ENCODE assay signal across 32 cellular contexts in the genomic region with DNA sequence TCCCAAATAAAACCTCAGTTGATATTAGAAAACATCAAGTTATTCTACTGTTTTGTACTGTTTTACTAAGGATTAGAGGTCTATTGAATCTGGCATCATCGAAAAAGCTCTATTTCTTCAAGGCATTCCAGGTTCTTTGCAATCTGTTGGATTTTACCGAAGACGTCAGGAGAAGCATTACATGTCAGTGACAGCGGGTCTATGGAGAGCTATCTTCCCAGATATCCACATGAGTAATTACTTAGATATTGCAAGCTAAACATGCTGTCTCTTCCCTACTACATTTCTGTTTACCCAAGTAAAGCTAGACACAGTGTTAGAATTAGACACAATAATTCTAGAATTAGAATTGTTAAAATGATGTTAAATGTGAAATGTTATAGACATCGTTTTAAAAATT. TPM values are rescaled to one million over a fixed set of nuclear protein-coding genes. Genes with fewer than 3 reads are reported as not detected.
DNase-seq lines count a peak whose midpoint lies in the region; ATAC-seq, FAIRE-seq and TF ChIP-seq lines count a peak whose summit lies in the region.
"Had no signal": no experiment of that assay in that cellular context is flagged by ENCODE, and none has a peak within 500 bp of the region (broad histone marks: within the 10 kb centered on the region; RNA-seq: fewer than 3 reads in every experiment).

No MANE protein-coding gene starts in this region.

- TF ChIP-seq EP300 in A549 (IDR thresholded peaks at IDR 0.05), result no peak
- TF ChIP-seq EP300 in sigmoid colon (IDR thresholded peaks at IDR 0.05), result no peak

- peak; percentile 73 to 96; a peak in 5 of 6 replicates for ATAC-seq in A549
- no peak for ATAC-seq in GM19467 (IDR thresholded peaks at IDR 0.05; ENCODE audit: unreplicated experiment)
- ATAC-seq: GM12878 had no signal

- 12% methylated on average over 5 of the region's 5 CpGs for WGBS in A549 (ENCODE audit: missing lambda C conversion rate)
- 48% methylated on average over 5 of the region's 5 CpGs for WGBS in smooth muscle cell (ENCODE audit: low lambda C conversion rate)
- 79 to 83% methylated on average over 5 of the region's 5 CpGs for WGBS in sigmoid colon, 2 donors

- POLR2A ChIA-PET in A549 (lab: Yijun Ruan, JAX), result interaction anchor here (0.6 kb wide), 1 partner anchor 61 kb away, joined by 11 read pairs; no protein-coding TSS in a partner anchor

- H3K4me2 ChIP-seq in A549, result peak overlapping the region; percentile 63
- peak overlapping the region; percentile 61 for H3K4me2 ChIP-seq in smooth muscle cell
- H3K4me2 ChIP-seq: BLaER1 had no signal

- H3F3A ChIP-seq in smooth muscle cell (ENCODE audit: low read depth), result no peaks in the 10 kb centered on the region

- H3K9ac ChIP-seq in smooth muscle cell (ENCODE audit: low read depth), result no peak overlapping the region
- H3K9ac ChIP-seq: BLaER1 had no signal

- DNase-seq in A549 (ENCODE audit: low read depth in 1 of 2, low spot score in 1 of 2) (peak in 1 of 2 experiments; percentile 76), RPMI7951 (ENCODE audit: low read depth) (peak; percentile 14), fibroblast of villous mesenchyme (ENCODE audit: low read depth) (peak; percentile 1), smooth muscle cell (lab: John Stamatoyannopoulos, UW; ENCODE audit: unreplicated experiment) (no peak), sigmoid colon (no peak)
- DNase-seq in activated effector memory CD4-positive, alpha-beta T cell treated with Interleukin-2 at 50 U/mL for 16 hours, result no peak
- DNase-seq: ACHN; BE2C; C1 segment of cervical spinal cord; CD4-positive, alpha-beta memory T cell; CD4-positive, CD25-positive, alpha-beta regulatory T cell; CD8-positive, alpha-beta memory T cell; COR-L47; DMS 273 treated with DMSO at 0.1 percent for 48 hours; DMS153; DMS53; DMS79; DND-41; EL; GDM1 had no signal

- H3K79me2 ChIP-seq in smooth muscle cell (ENCODE audit: low read depth), result no peaks in the 10 kb centered on the region

- H3K4me3 ChIP-seq in A549 (no peak overlapping the region), fibroblast of villous mesenchyme (ENCODE audit: low read depth, low read length) (no peak overlapping the region), smooth muscle cell (no peak overlapping the region), sigmoid colon (no peak overlapping the region)
- H3K4me3 ChIP-seq: BLaER1, GM12878 had no signal

- no peaks in the 10 kb centered on the region for H4K20me1 ChIP-seq in smooth muscle cell (ENCODE audit: low read depth)
- H4K20me1 ChIP-seq: BLaER1 had no signal

- intact Hi-C loops in sigmoid colon (cut with DNase I), result no loop called here

- H3K9me3 ChIP-seq in A549, result no peaks in the 10 kb centered on the region
- no peaks in the 10 kb centered on the region for H3K9me3 ChIP-seq in smooth muscle cell (replicated peaks; ENCODE audit: low read depth)
- H3K9me3 ChIP-seq in sigmoid colon, result no peaks in the 10 kb centered on the region
- H3K9me3 ChIP-seq: BE2C, BLaER1 had no signal

- H3K27me3 ChIP-seq in smooth muscle cell (ENCODE audit: low read depth) (no peaks in the 10 kb centered on the region), sigmoid colon (no peaks in the 10 kb centered on the region)
- H3K27me3 ChIP-seq: BE2C, BLaER1 had no signal

- CTCF ChIA-PET in A549 (lab: Yijun Ruan, JAX), result interaction anchor here (1.5 to 5.1 kb wide), 2 partner anchors 10 to 36 kb away, joined by 4 to 22 read pairs; no protein-coding TSS in a partner anchor

- peak; percentile 70 for FAIRE-seq in A549 (lab: Jason Lieb, UNC)
- FAIRE-seq: GM12878, GM12892, GM18507 had no signal

- no peak overlapping the region for H2AFZ ChIP-seq in smooth muscle cell (ENCODE audit: low read depth)

- TF ChIP-seq CTCF in A549 (IDR thresholded peaks at IDR 0.05) (no peak), fibroblast of villous mesenchyme (IDR thresholded peaks at IDR 0.05; ENCODE audit: insufficient read depth, low read depth, low read length) (no peak), smooth muscle cell (IDR thresholded peaks at IDR 0.05; ENCODE audit: borderline replicate concordance, insufficient read depth, poor library complexity, severe bottlenecking) (no peak), sigmoid colon (IDR thresholded peaks at IDR 0.05) (no peak)

- H3K27ac ChIP-seq in A549 (peak overlapping the region; percentile 13 to 53; a peak in 3 of 6 replicates), smooth muscle cell (ENCODE audit: low read depth) (no peak overlapping the region), sigmoid colon (no peak overlapping the region)
- H3K27ac ChIP-seq: 22Rv1, BLaER1 had no signal

- TF ChIP-seq POLR2A in A549 (IDR thresholded peaks at IDR 0.05; ENCODE audit: low read length) (no peak), sigmoid colon (IDR thresholded peaks at IDR 0.05) (no peak)

- no peaks in the 10 kb centered on the region for H3K36me3 ChIP-seq in smooth muscle cell (ENCODE audit: low read depth)
- no peaks in the 10 kb centered on the region for H3K36me3 ChIP-seq in sigmoid colon
- H3K36me3 ChIP-seq: BE2C, BLaER1 had no signal

- TF ChIP-seq RAD21 in A549 (conservative IDR thresholded peaks at IDR 0.05 in 1 of 2, IDR thresholded peaks at IDR 0.05 in 1 of 2), result no peak

- H3K4me1 ChIP-seq in A549, result peaks cover 27% of the 10 kb centered on the region
- H3K4me1 ChIP-seq in smooth muscle cell (ENCODE audit: low read depth), result no peaks in the 10 kb centered on the region
- H3K4me1 ChIP-seq in sigmoid colon, result no peaks in the 10 kb centered on the region
- H3K4me1 ChIP-seq: BE2C, BLaER1 had no signal

TF ChIP-seq in A549, 52 proteins besides CTCF, POLR2A, EP300 and RAD21:
- TF ChIP-seq EHF (CRISPR knock-in tag; IDR thresholded peaks at IDR 0.05), result no peak
- TF ChIP-seq BHLHE40 (IDR thresholded peaks at IDR 0.05; ENCODE audit: low read depth, low read length), result no peak
- TF ChIP-seq CBX2 (IDR thresholded peaks at IDR 0.05; ENCODE audit: borderline replicate concordance, low read depth), result no peak
- no peak for TF ChIP-seq EHMT2 (IDR thresholded peaks at IDR 0.05; ENCODE audit: low read depth)
- TF ChIP-seq GATA3 (IDR thresholded peaks at IDR 0.05; ENCODE audit: borderline replicate concordance), result peak; percentile 71; the same call in 1 of the 2 replicates
- TF ChIP-seq, protein P1, sequence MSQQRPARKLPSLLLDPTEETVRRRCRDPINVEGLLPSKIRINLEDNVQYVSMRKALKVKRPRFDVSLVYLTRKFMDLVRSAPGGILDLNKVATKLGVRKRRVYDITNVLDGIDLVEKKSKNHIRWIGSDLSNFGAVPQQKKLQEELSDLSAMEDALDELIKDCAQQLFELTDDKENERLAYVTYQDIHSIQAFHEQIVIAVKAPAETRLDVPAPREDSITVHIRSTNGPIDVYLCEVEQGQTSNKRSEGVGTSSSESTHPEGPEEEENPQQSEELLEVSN (IDR thresholded peaks at IDR 0.05; ENCODE audit: borderline replicate concordance, low read depth), result no peak
- TF ChIP-seq CEBPB (IDR thresholded peaks at IDR 0.05), result 0 out of 4 replicates have a peak, but pooled peaks of 1 of the 2 experiments have one; percentile 30
- TF ChIP-seq, protein P2, sequence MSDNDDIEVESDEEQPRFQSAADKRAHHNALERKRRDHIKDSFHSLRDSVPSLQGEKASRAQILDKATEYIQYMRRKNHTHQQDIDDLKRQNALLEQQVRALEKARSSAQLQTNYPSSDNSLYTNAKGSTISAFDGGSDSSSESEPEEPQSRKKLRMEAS (IDR thresholded peaks at IDR 0.05), result peak; percentile 31; the same call in 1 of the 2 replicates
- TF ChIP-seq NFE2L2 (conservative IDR thresholded peaks at IDR 0.05; ENCODE audit: low read length), result no peak

RNA-seq across cellular contexts. Expression of gene GOLGA6L2, which starts 10.8 kb away (rescaled TPM):
- polyA plus RNA-seq in A549 (2011; rRNA removed) (not detected in 2 replicates), A549 (2017; fragmentation: RNase III; extraction: RNeasy Plus Mini Kit Qiagen cat#74134 plus additional on column Dnase treatment) (0.03 TPM in 1 of 3 replicates, not detected in the others), smooth muscle cell (not detected in 2 replicates), sigmoid colon (not detected)
- polyA plus RNA-seq in A549 (2012; cell fraction: cytosol; rRNA removed), result not detected in 2 replicates
- 0.17 TPM in 1 of 2 replicates, not detected in the other for polyA plus RNA-seq in A549 (2012; cell fraction: nucleus; rRNA removed)
- polyA minus RNA-seq in A549 (2011; rRNA and poly(A)+ RNA removed), result not detected in 2 replicates
- not detected in 2 replicates for total RNA-seq in RPMI7951 (2014; rRNA removed; shearing (Covaris generic))
- total RNA-seq in fibroblast of villous mesenchyme (not detected in 2 replicates), smooth muscle cell (not detected in 2 replicates), sigmoid colon (under 1 TPM in 1 of 4 donors, not detected in 3; 0.14 TPM)
- total RNA-seq: A172; A673; CD4-positive, alpha-beta memory T cell; CD4-positive, CD25-positive, alpha-beta regulatory T cell; CD8-positive, alpha-beta memory T cell; Daoy; G401; GM12878 had no signal
- polyA plus RNA-seq: AG04450; CD14-positive monocyte; CD4-positive, alpha-beta memory T cell; CD4-positive, CD25-positive, alpha-beta regulatory T cell; CD8-positive, alpha-beta memory T cell; GM12878 had no signal

Comparison
In these comparisons a context has a peak if more than half of its experiments do, and no peak if none do; other contexts are left out.
1. DNase-seq: peak in RPMI7951 (single experiment) and fibroblast of villous mesenchyme (single experiment); none in smooth muscle cell (single experiment), activated effector memory CD4-positive, alpha-beta T cell treated with Interleukin-2 at 50 U/mL for 16 hours (single experiment) and sigmoid colon (single experiment).
2. H3K27ac ChIP-seq: peak in A549 (2 of 2); none in smooth muscle cell (single experiment) and sigmoid colon (0 of 4).